Comparison of ENCODE assay signal across 9 cellular contexts in the genomic region with DNA sequence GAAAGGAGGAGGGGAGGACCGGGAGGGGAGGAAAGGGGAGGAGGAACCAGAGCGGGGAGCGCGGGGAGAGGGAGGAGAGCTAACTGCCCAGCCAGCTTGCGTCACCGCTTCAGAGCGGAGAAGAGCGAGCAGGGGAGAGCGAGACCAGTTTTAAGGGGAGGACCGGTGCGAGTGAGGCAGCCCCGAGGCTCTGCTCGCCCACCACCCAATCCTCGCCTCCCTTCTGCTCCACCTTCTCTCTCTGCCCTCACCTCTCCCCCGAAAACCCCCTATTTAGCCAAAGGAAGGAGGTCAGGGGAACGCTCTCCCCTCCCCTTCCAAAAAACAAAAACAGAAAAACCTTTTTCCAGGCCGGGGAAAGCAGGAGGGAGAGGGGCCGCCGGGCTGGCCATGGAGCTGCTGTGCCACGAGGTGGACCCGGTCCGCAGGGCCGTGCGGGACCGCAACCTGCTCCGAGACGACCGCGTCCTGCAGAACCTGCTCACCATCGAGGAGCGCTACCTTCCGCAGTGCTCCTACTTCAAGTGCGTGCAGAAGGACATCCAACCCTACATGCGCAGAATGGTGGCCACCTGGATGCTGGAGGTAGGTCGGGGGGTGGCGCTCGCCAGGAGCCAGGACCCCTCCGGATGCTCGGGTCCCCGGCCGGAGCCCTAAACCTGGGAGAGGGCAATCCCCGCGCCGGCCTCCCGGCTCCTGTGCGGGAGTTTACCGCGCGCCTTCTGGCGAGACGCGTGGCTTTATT. TPM values are rescaled to one million over a fixed set of nuclear protein-coding genes. Genes with fewer than 3 reads are reported as not detected.
A peak's percentile ranks its signal among the peaks of the same experiment; 100 is the strongest.
DNase-seq lines count a peak whose midpoint lies in the region; ATAC-seq and TF ChIP-seq lines count a peak whose summit lies in the region.
"Had no signal": no experiment of that assay in that cellular context is flagged by ENCODE, and none has a peak within 500 bp of the region (broad histone marks: within the 10 kb centered on the region; RNA-seq: fewer than 3 reads in every experiment).

CCND2 (plus strand) TSS at position 112 of the 745 bp plus-strand sequence; CDS start at position 391, 279 bp downstream.

- peaks cover 23% of the 10 kb centered on the region for H3K36me3 ChIP-seq in CD4-positive, alpha-beta memory T cell (ENCODE audit: insufficient read depth, low read length)

- H3K9me3 ChIP-seq in CD4-positive, alpha-beta memory T cell (ENCODE audit: control insufficient read depth in 1 of 2, low read length in 2 of 2), result no peaks in the 10 kb centered on the region

- peak within 1 kb of the TSS; percentile 97 to 100 (median 98) for H3K27ac Mint-ChIP-seq in CD4-positive, alpha-beta memory T cell
- H3K27ac Mint-ChIP-seq in naive thymus-derived CD8-positive, alpha-beta T cell, result peak within 1 kb of the TSS; percentile 93 to 99 (median 98)
- peak within 1 kb of the TSS; percentile 100 for H3K27ac Mint-ChIP-seq in stimulated activated naive CD8-positive, alpha-beta T cell treated with anti-CD3 and anti-CD28 coated beads, Interleukin-15, Interleukin-2, amounts not matched to agents 100 ng/mL and 50 ng/mL, for 24 hours

- H3K4me3 ChIP-seq in CD4-positive, alpha-beta memory T cell (ENCODE audit: low read length in 2 of 2), result peak within 1 kb of the TSS; percentile 84 to 96
- H3K4me3 ChIP-seq in fibroblast of the aortic adventitia (ENCODE audit: low read depth, low read length), result peak within 1 kb of the TSS; percentile 66

- no peak for TF ChIP-seq CTCF in fibroblast of the aortic adventitia (IDR thresholded peaks at IDR 0.05; ENCODE audit: insufficient read depth, low read length)

- H3K27me3 ChIP-seq in CD4-positive, alpha-beta memory T cell (ENCODE audit: insufficient read depth, low read length), result no peaks in the 10 kb centered on the region

- peaks cover 23 to 66% of the 10 kb centered on the region in 2 donors for H3K36me3 Mint-ChIP-seq in CD4-positive, alpha-beta memory T cell
- H3K36me3 Mint-ChIP-seq in naive thymus-derived CD8-positive, alpha-beta T cell, result peaks cover 4 to 29% (median 7%) of the 10 kb centered on the region in 3 donors
- peaks cover 43% of the 10 kb centered on the region for H3K36me3 Mint-ChIP-seq in stimulated activated naive CD8-positive, alpha-beta T cell treated with anti-CD3 and anti-CD28 coated beads, Interleukin-15, Interleukin-2, amounts not matched to agents 100 ng/mL and 50 ng/mL, for 24 hours (ENCODE audit: low read depth)

- intact Hi-C loops in CD4-positive, alpha-beta memory T cell (cut with micrococcal nuclease), result loop anchor here (1.0 to 5.0 kb wide), 2 partner anchors 131 to 522 kb away; partner anchors contain the start of gene CRACR2A

- CTCF ChIA-PET in CD4-positive, alpha-beta memory T cell (lab: Charles Lee; ENCODE audit: partially characterized antibody), result interaction anchor here (1.0 to 16.3 kb wide), 8 partner anchors 10 to 386 kb away, joined by 3 to 304 read pairs (median 94); no protein-coding TSS in a partner anchor

- peaks cover 0 to 3% of the 10 kb centered on the region in 2 donors for H3K27me3 Mint-ChIP-seq in CD4-positive, alpha-beta memory T cell
- H3K27me3 Mint-ChIP-seq in naive thymus-derived CD8-positive, alpha-beta T cell, result peaks cover 0 to 1% (median 0%) of the 10 kb centered on the region in 5 donors
- no peaks in the 10 kb centered on the region for H3K27me3 Mint-ChIP-seq in stimulated activated naive CD8-positive, alpha-beta T cell treated with anti-CD3 and anti-CD28 coated beads, Interleukin-15, Interleukin-2, amounts not matched to agents 100 ng/mL and 50 ng/mL, for 24 hours

- H3K4me3 Mint-ChIP-seq in CD4-positive, alpha-beta memory T cell, result peak within 1 kb of the TSS; percentile 91 to 99 (median 96)
- peak within 1 kb of the TSS; percentile 95 to 99 (median 96) for H3K4me3 Mint-ChIP-seq in naive thymus-derived CD8-positive, alpha-beta T cell
- H3K4me3 Mint-ChIP-seq in stimulated activated naive CD8-positive, alpha-beta T cell treated with anti-CD3 and anti-CD28 coated beads, Interleukin-15, Interleukin-2, amounts not matched to agents 100 ng/mL and 50 ng/mL, for 24 hours, result peak within 1 kb of the TSS; percentile 94

- H3K4me1 ChIP-seq in CD4-positive, alpha-beta memory T cell (ENCODE audit: insufficient read depth, low read length), result peaks cover 53% of the 10 kb centered on the region

- peaks cover 0 to 2% (median 0%) of the 10 kb centered on the region in 8 donors for H3K9me3 Mint-ChIP-seq in CD4-positive, alpha-beta memory T cell
- no peaks in the 10 kb centered on the region for H3K9me3 Mint-ChIP-seq in naive thymus-derived CD8-positive, alpha-beta T cell
- H3K9me3 Mint-ChIP-seq in stimulated activated naive CD8-positive, alpha-beta T cell treated with anti-CD3 and anti-CD28 coated beads, Interleukin-15, Interleukin-2, amounts not matched to agents 100 ng/mL and 50 ng/mL, for 24 hours, result no peaks in the 10 kb centered on the region

- POLR2A ChIA-PET in CD4-positive, alpha-beta memory T cell (lab: Charles Lee; ENCODE audit: partially characterized antibody), result interaction anchor here (0.7 to 13.1 kb wide), 27 partner anchors 9 to 405 kb away, joined by 3 to 253 read pairs (median 5); partner anchors contain the start of genes PARP11 and TIGAR
- POLR2A ChIA-PET in naive thymus-derived CD8-positive, alpha-beta T cell (lab: Charles Lee), result interaction anchor here (0.5 to 7.8 kb wide), 12 partner anchors 23 to 400 kb away, joined by 3 to 53 read pairs (median 6); partner anchors contain the start of gene PARP11

- peaks cover 30 to 79% (median 40%) of the 10 kb centered on the region in 4 donors for H3K4me1 Mint-ChIP-seq in CD4-positive, alpha-beta memory T cell
- peaks cover 24 to 48% (median 36%) of the 10 kb centered on the region in 4 donors for H3K4me1 Mint-ChIP-seq in naive thymus-derived CD8-positive, alpha-beta T cell
- H3K4me1 Mint-ChIP-seq in stimulated activated naive CD8-positive, alpha-beta T cell treated with anti-CD3 and anti-CD28 coated beads, Interleukin-15, Interleukin-2, amounts not matched to agents 100 ng/mL and 50 ng/mL, for 24 hours (ENCODE audit: low read depth), result peaks cover 42% of the 10 kb centered on the region

- DNase-seq in CD4-positive, alpha-beta memory T cell, result peak; percentile 59 to 85 (median 65)
- peak; percentile 93 for DNase-seq in NCI-H82 treated with DMSO at 0.1 percent for 48 hours (lab: John Stamatoyannopoulos, UW; ENCODE audit: unreplicated experiment)
- peak; percentile 61 for DNase-seq in activated effector memory CD4-positive, alpha-beta T cell treated with Interleukin-2 at 50 U/mL for 16 hours
- DNase-seq in fibroblast of the aortic adventitia (ENCODE audit: low read depth), result peak; percentile 57
- peak; percentile 53 to 78 (median 60) for DNase-seq in naive thymus-derived CD8-positive, alpha-beta T cell
- no peak for DNase-seq in NCI-H187 (lab: John Stamatoyannopoulos, UW)

- peak; percentile 18 for ATAC-seq in GM21619 (IDR thresholded peaks at IDR 0.05; ENCODE audit: unreplicated experiment)
- ATAC-seq in naive thymus-derived CD8-positive, alpha-beta T cell, result peak; percentile 6 to 9

- peak within 1 kb of the TSS; percentile 91 for H3K27ac ChIP-seq in CD4-positive, alpha-beta memory T cell (ENCODE audit: low read depth, low read length)

RNA-seq across cellular contexts. Expression of gene CCND2, which starts in this region (rescaled TPM):
- total RNA-seq in CD4-positive, alpha-beta memory T cell, result 100 to 1,000 TPM; 150 to 151 TPM
- polyA plus RNA-seq in CD4-positive, alpha-beta memory T cell, result 100 to 1,000 TPM in 1 of 2 donors, 10 to 100 TPM in 1; 83.3 to 103 TPM
- 22.5 and 57.6 TPM in 2 replicates for total RNA-seq in fibroblast of the aortic adventitia (ENCODE audit: low replicate concordance)
- 10 to 100 TPM; 89.3 to 93.3 TPM for total RNA-seq in naive thymus-derived CD8-positive, alpha-beta T cell
- polyA plus RNA-seq in naive thymus-derived CD8-positive, alpha-beta T cell, result 10 to 100 TPM; 69.3 to 94.1 (median 84.9) TPM
- total RNA-seq: RPMI7951 had no signal

Comparison
In these comparisons a context has a peak if more than half of its experiments do, and no peak if none do; other contexts are left out.
1. DNase-seq: peak in CD4-positive, alpha-beta memory T cell (5 of 5), NCI-H82 treated with DMSO at 0.1 percent for 48 hours (single experiment), activated effector memory CD4-positive, alpha-beta T cell treated with Interleukin-2 at 50 U/mL for 16 hours (single experiment), fibroblast of the aortic adventitia (single experiment) and naive thymus-derived CD8-positive, alpha-beta T cell (10 of 10); none in NCI-H187 (0 of 2).
2. Peak in every context shown above with its lines, with median percentiles within 50 percentile points of each other: H3K27ac Mint-ChIP-seq and H3K4me3 Mint-ChIP-seq.